In genomic region chr7:20220824-20221547, GRCh38 we compare ENCODE assay signal across 8 cellular contexts. TPM values are rescaled to one million over a fixed set of nuclear protein-coding genes. Genes with fewer than 3 reads are reported as not detected.
DNase-seq lines count a peak whose midpoint lies in the region; ATAC-seq and TF ChIP-seq lines count a peak whose summit lies in the region.

No MANE protein-coding gene starts in this region.

- no peak overlapping the region for H3K4me3 ChIP-seq in smooth muscle cell

- no peaks in the 10 kb centered on the region for H3K9me3 ChIP-seq in smooth muscle cell (replicated peaks; ENCODE audit: low read depth)

- no peaks in the 10 kb centered on the region for H3K36me3 ChIP-seq in smooth muscle cell (ENCODE audit: low read depth)

- WGBS in smooth muscle cell (ENCODE audit: low lambda C conversion rate): 31% methylated on average over 4 of the region's 4 CpGs

- no peak for TF ChIP-seq CTCF in smooth muscle cell (IDR thresholded peaks at IDR 0.05; ENCODE audit: borderline replicate concordance, insufficient read depth, poor library complexity, severe bottlenecking)

- H3F3A ChIP-seq in smooth muscle cell (ENCODE audit: low read depth): peaks cover 29% of the 10 kb centered on the region

- H2AFZ ChIP-seq in smooth muscle cell (ENCODE audit: low read depth): no peak overlapping the region

- no peak for ATAC-seq in GM21526 (IDR thresholded peaks at IDR 0.05; ENCODE audit: low FRiP score, unreplicated experiment)
- no peak for ATAC-seq in HG03521 (IDR thresholded peaks at IDR 0.05; ENCODE audit: unreplicated experiment)

- H3K27ac ChIP-seq in smooth muscle cell (ENCODE audit: low read depth): peak overlapping the region; percentile 91

- no peaks in the 10 kb centered on the region for H4K20me1 ChIP-seq in smooth muscle cell (ENCODE audit: low read depth)

- TF ChIP-seq POLR2A in GM19099 (IDR thresholded peaks at IDR 0.05; ENCODE audit: extremely low read depth, insufficient read length, low read depth) (peak; percentile 4), erythroblast (IDR thresholded peaks at IDR 0.05; ENCODE audit: low read length) (no peak)

- peaks cover 19% of the 10 kb centered on the region for H3K4me1 ChIP-seq in smooth muscle cell (ENCODE audit: low read depth)

- peak overlapping the region; percentile 67 for H3K4me2 ChIP-seq in smooth muscle cell

- H3K9ac ChIP-seq in smooth muscle cell (ENCODE audit: low read depth): peak overlapping the region; percentile 64

- no peaks in the 10 kb centered on the region for H3K27me3 ChIP-seq in smooth muscle cell (ENCODE audit: low read depth)

- DNase-seq in MV-4-11 (lab: John Stamatoyannopoulos, UW) (peak; percentile 90), erythroblast (lab: John Stamatoyannopoulos, UW) (peak; percentile 30 to 79), smooth muscle cell (lab: John Stamatoyannopoulos, UW; ENCODE audit: unreplicated experiment) (no peak), ureter (ENCODE audit: low spot score) (no peak), NCI-H1436 (lab: John Stamatoyannopoulos, UW) (no peak)

- no peaks in the 10 kb centered on the region for H3K79me2 ChIP-seq in smooth muscle cell (ENCODE audit: low read depth)

RNA-seq across cellular contexts. Expression of gene MACC1, which starts 3.8 kb away (rescaled TPM):
- total RNA-seq in smooth muscle cell (1.3 and 2.9 TPM in 2 replicates), ureter (35.2 TPM)
- 0.33 TPM in 1 of 2 replicates, not detected in the other for polyA plus RNA-seq in smooth muscle cell

Comparison
In these comparisons a context has a peak if more than half of its experiments do, and no peak if none do; other contexts are left out.
1. DNase-seq: peak in MV-4-11 (single experiment) and erythroblast (2 of 2); none in smooth muscle cell (single experiment), ureter (single experiment) and NCI-H1436 (single experiment).